1 cellular context compared by ENCODE assay signal in the genomic region with DNA sequence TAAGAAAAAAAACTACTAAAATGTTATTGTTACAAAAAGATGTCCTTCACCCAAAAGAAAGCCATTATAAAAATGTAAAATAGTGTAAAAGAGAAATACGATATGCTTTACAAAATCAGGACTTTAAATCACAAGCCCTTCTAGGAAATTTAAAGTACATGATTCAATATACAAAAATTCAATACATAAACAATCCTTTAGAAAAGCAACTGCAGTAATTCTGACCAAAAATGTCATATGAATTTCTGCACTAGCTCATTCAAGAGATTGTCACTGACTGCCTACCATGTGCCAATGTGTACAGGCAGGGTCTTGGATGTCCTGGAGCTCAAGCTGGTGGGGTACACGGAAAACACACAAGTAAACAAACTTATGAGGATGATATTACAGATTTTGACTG.
TF ChIP-seq lines count a peak whose summit lies in the region.

No MANE protein-coding gene starts in this region.

TF ChIP-seq in IMR-90, 13 proteins besides CTCF, POLR2A, EP300 and RAD21 (continued from another document):
- TF ChIP-seq, protein P1, sequence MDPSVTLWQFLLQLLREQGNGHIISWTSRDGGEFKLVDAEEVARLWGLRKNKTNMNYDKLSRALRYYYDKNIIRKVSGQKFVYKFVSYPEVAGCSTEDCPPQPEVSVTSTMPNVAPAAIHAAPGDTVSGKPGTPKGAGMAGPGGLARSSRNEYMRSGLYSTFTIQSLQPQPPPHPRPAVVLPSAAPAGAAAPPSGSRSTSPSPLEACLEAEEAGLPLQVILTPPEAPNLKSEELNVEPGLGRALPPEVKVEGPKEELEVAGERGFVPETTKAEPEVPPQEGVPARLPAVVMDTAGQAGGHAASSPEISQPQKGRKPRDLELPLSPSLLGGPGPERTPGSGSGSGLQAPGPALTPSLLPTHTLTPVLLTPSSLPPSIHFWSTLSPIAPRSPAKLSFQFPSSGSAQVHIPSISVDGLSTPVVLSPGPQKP (IDR thresholded peaks at IDR 0.05; ENCODE audit: borderline replicate concordance, low read depth, low read length): no peak
